9 cellular contexts compared by ENCODE assay signal in the genomic region with DNA sequence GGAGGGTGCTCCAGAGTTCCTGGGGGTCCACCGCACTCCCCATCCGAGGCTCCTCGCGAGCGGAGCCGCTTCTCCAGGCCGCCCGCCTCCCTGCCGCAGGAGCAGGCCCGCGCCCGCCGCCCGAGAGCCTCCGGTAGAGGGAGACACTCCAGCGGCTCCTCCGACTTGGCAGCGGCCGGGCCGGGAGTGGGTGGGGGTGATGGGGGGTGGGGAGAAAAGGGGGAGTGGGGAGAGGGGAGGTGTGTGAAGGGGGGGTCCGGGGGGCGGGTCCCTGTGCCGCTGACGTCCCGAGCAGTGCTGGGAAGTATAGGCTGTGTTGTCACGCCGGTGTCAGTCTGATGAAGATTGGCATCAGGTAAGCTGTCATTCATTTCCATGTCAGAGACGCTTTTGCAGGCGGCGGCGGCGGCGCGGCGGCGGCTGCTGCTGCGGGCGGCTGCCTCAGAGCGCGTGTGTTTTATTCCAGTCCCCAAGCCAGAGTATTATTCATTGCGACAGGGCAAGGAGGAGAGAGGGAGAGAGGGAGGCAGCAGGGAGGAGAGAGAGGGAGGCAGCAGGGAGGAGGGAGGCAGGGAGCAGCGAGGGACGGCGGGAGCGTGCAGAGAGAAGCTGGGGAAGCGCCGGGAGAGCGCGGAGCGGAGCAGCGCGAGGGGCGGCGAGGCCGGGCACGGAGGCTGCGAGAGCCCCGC. TPM values are rescaled to one million over a fixed set of nuclear protein-coding genes. Genes with fewer than 3 reads are reported as not detected.
DNase-seq lines count a peak whose midpoint lies in the region; ATAC-seq and TF ChIP-seq lines count a peak whose summit lies in the region.
"Had no signal": no experiment of that assay in that cellular context is flagged by ENCODE, and none has a peak within 500 bp of the region (broad histone marks: within the 10 kb centered on the region; RNA-seq: fewer than 3 reads in every experiment).

TSS of gene PKNOX2 (plus strand) at position 330 of the 689 bp plus-strand sequence. CDS start 186,555 bp downstream, outside the sequence.

- 1% methylated on average over 33 to 42 of the region's 58 CpGs for WGBS in upper lobe of left lung, 2 donors

- peak within 1 kb of the TSS; percentile 99 for H3K4me3 Mint-ChIP-seq in progenitor cell of endocrine pancreas (ENCODE audit: low read depth)

- H3K9me3 Mint-ChIP-seq in progenitor cell of endocrine pancreas (ENCODE audit: low read depth), result no peaks in the 10 kb centered on the region

- H3K27ac Mint-ChIP-seq in progenitor cell of endocrine pancreas, result peak within 1 kb of the TSS; percentile 98

- TF ChIP-seq CTCF in HL-60 (IDR thresholded peaks at IDR 0.05; ENCODE audit: insufficient read depth, low read length) (no peak), progenitor cell of endocrine pancreas (IDR thresholded peaks at IDR 0.05; ENCODE audit: unreplicated experiment) (peak; percentile 64), upper lobe of left lung (IDR thresholded peaks at IDR 0.05) (peak in 5 of 6 experiments; percentile 19 to 62 (median 42))

- H3K36me3 ChIP-seq in SK-N-MC (ENCODE audit: insufficient read depth, low read length), result no peaks in the 10 kb centered on the region
- H3K36me3 ChIP-seq in upper lobe of left lung, result no peaks in the 10 kb centered on the region

- peak within 1 kb of the TSS; percentile 75 for H3K9ac ChIP-seq in SK-N-MC (ENCODE audit: insufficient read length)

- H3K27me3 Mint-ChIP-seq in progenitor cell of endocrine pancreas, result no peaks in the 10 kb centered on the region

- DNase-seq in DMS79 treated with DMSO at 0.1 percent for 48 hours (lab: John Stamatoyannopoulos, UW) (peak; percentile 46), HL-60 (ENCODE audit: low read depth in 1 of 2, low spot score in 1 of 2) (peak in 1 of 2 experiments; percentile 55), SK-N-MC (ENCODE audit: low read depth, low spot score) (no peak), amygdala (lab: John Stamatoyannopoulos, UW) (peak in 55 of 56 donors; percentile 25 to 89 (median 75)), left ventricle myocardium superior (peak; percentile 90), progenitor cell of endocrine pancreas (ENCODE audit: low spot score, unreplicated experiment) (peak; percentile 86), upper lobe of left lung (peak; percentile 45 to 95)

- no peak for TF ChIP-seq EP300 in upper lobe of left lung (IDR thresholded peaks at IDR 0.05)

- peaks cover 18 to 29% (median 24%) of the 10 kb centered on the region in 4 donors for H3K4me1 ChIP-seq in upper lobe of left lung

- peak within 1 kb of the TSS; percentile 34 for H3K4me3 ChIP-seq in HL-60 (replicated peaks; ENCODE audit: insufficient read depth, low read length)
- peak within 1 kb of the TSS; percentile 88 for H3K4me3 ChIP-seq in SK-N-MC
- H3K4me3 ChIP-seq in upper lobe of left lung, result peak within 1 kb of the TSS; percentile 48 to 61 (median 56)

- H3K27me3 ChIP-seq in HL-60 (ENCODE audit: insufficient read depth, poor library complexity, severe bottlenecking) (peaks cover 50% of the 10 kb centered on the region), upper lobe of left lung (peaks cover 0 to 24% (median 15%) of the 10 kb centered on the region in 4 donors)

- peak in 2 of 4 donors; percentile 23 to 43 for TF ChIP-seq POLR2A in upper lobe of left lung (IDR thresholded peaks at IDR 0.05)

- ATAC-seq in left ventricle myocardium superior, result peak; percentile 84
- ATAC-seq in upper lobe of left lung (ENCODE audit: low FRiP score in 2 of 2), result peak; percentile 75 to 86
- ATAC-seq in HG03039 (IDR thresholded peaks at IDR 0.05; ENCODE audit: unreplicated experiment), result no peak

- H3K27ac ChIP-seq in HL-60 (replicated peaks) (no peak within 1 kb of the TSS), SK-N-MC (0 out of 2 replicates have a peak within 1 kb of the TSS, but pooled peaks have one; percentile 49), upper lobe of left lung (peak within 1 kb of the TSS; percentile 80 to 88 (median 86))

- H3K4me1 Mint-ChIP-seq in progenitor cell of endocrine pancreas (ENCODE audit: low read depth), result peaks cover 48% of the 10 kb centered on the region

- intact Hi-C loops in left ventricle myocardium superior (cut with micrococcal nuclease), result loop anchor here (10.0 kb wide), 2 partner anchors 190 to 240 kb away; no protein-coding TSS in a partner anchor

- H3K36me3 Mint-ChIP-seq in progenitor cell of endocrine pancreas (ENCODE audit: insufficient read depth), result no peaks in the 10 kb centered on the region

- H3K9me3 ChIP-seq in SK-N-MC (ENCODE audit: low read depth, low read length) (no peaks in the 10 kb centered on the region), upper lobe of left lung (no peaks in the 10 kb centered on the region)

RNA-seq across cellular contexts. Expression of gene PKNOX2, which starts in this region (rescaled TPM):
- total RNA-seq in left ventricle myocardium superior, result 7.6 TPM
- 32.8 and 39.9 TPM in 2 replicates for total RNA-seq in progenitor cell of endocrine pancreas
- 10 to 100 TPM in 2 of 6 donors, 1 to 10 TPM in 4; 2.9 to 15.5 (median 8.4) TPM for total RNA-seq in upper lobe of left lung
- total RNA-seq: dermis microvascular lymphatic vessel endothelial cell had no signal

Comparison
In these comparisons a context has a peak if more than half of its experiments do, and no peak if none do; other contexts are left out.
1. H3K4me3 ChIP-seq: peak in every context shown above with its lines; median percentile 88 in SK-N-MC; 56 in upper lobe of left lung; 34 in HL-60.